Comparison of ENCODE assay signal across 1 cellular context in genomic region chr15:45378149-45378912, GRCh38.
TF ChIP-seq lines count a peak whose summit lies in the region.

A gene with protein sequence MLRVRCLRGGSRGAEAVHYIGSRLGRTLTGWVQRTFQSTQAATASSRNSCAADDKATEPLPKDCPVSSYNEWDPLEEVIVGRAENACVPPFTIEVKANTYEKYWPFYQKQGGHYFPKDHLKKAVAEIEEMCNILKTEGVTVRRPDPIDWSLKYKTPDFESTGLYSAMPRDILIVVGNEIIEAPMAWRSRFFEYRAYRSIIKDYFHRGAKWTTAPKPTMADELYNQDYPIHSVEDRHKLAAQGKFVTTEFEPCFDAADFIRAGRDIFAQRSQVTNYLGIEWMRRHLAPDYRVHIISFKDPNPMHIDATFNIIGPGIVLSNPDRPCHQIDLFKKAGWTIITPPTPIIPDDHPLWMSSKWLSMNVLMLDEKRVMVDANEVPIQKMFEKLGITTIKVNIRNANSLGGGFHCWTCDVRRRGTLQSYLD (minus strand): TSS chr15:45378544. CDS start chr15:45378453, 91 bp downstream.

TF ChIP-seq in A549, 52 proteins besides CTCF, POLR2A, EP300 and RAD21 (continued from another document):
- TF ChIP-seq, protein P1, sequence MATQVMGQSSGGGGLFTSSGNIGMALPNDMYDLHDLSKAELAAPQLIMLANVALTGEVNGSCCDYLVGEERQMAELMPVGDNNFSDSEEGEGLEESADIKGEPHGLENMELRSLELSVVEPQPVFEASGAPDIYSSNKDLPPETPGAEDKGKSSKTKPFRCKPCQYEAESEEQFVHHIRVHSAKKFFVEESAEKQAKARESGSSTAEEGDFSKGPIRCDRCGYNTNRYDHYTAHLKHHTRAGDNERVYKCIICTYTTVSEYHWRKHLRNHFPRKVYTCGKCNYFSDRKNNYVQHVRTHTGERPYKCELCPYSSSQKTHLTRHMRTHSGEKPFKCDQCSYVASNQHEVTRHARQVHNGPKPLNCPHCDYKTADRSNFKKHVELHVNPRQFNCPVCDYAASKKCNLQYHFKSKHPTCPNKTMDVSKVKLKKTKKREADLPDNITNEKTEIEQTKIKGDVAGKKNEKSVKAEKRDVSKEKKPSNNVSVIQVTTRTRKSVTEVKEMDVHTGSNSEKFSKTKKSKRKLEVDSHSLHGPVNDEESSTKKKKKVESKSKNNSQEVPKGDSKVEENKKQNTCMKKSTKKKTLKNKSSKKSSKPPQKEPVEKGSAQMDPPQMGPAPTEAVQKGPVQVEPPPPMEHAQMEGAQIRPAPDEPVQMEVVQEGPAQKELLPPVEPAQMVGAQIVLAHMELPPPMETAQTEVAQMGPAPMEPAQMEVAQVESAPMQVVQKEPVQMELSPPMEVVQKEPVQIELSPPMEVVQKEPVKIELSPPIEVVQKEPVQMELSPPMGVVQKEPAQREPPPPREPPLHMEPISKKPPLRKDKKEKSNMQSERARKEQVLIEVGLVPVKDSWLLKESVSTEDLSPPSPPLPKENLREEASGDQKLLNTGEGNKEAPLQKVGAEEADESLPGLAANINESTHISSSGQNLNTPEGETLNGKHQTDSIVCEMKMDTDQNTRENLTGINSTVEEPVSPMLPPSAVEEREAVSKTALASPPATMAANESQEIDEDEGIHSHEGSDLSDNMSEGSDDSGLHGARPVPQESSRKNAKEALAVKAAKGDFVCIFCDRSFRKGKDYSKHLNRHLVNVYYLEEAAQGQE (IDR thresholded peaks at IDR 0.05), result peak; percentile 49; the same call in 1 of the 2 replicates
- TF ChIP-seq, protein P2, sequence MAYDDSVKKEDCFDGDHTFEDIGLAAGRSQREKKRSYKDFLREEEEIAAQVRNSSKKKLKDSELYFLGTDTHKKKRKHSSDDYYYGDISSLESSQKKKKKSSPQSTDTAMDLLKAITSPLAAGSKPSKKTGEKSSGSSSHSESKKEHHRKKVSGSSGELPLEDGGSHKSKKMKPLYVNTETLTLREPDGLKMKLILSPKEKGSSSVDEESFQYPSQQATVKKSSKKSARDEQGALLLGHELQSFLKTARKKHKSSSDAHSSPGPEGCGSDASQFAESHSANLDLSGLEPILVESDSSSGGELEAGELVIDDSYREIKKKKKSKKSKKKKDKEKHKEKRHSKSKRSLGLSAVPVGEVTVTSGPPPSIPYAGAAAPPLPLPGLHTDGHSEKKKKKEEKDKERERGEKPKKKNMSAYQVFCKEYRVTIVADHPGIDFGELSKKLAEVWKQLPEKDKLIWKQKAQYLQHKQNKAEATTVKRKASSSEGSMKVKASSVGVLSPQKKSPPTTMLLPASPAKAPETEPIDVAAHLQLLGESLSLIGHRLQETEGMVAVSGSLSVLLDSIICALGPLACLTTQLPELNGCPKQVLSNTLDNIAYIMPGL (CRISPR knock-in tag; IDR thresholded peaks at IDR 0.05; ENCODE audit: borderline replicate concordance), result no peak
TF ChIP-seq in A549: peak in this region for 7.
